In the genomic region with DNA sequence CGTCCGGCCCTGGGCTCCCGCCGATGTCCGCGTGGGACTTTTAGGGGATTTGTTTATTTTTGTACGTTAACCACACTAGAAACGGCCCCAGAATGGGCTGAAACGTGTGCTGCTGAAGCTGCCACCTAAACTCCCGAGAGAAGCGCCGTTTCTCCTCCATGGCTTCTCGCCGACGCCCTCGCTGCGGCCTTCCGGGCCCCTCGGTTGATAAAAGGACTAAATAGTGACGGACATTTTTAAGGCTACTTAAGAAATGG, we compare ENCODE assay signal across 1 cellular context.
A peak's percentile ranks its signal among the peaks of the same experiment; 100 is the strongest.
TF ChIP-seq lines count a peak whose summit lies in the region.

No MANE protein-coding gene starts in this region.

TF ChIP-seq in H1, 55 proteins besides CTCF, POLR2A, EP300 and RAD21 (continued from another document):
- TF ChIP-seq, protein P1, sequence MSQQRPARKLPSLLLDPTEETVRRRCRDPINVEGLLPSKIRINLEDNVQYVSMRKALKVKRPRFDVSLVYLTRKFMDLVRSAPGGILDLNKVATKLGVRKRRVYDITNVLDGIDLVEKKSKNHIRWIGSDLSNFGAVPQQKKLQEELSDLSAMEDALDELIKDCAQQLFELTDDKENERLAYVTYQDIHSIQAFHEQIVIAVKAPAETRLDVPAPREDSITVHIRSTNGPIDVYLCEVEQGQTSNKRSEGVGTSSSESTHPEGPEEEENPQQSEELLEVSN (IDR thresholded peaks at IDR 0.05) = 0 out of 2 replicates have a peak, but pooled peaks have one; percentile 27
- TF ChIP-seq YY1 (IDR thresholded peaks at IDR 0.05; ENCODE audit: low read depth, low read length) = no peak
